ENCODE assay signal across 21 cellular contexts in the genomic region with DNA sequence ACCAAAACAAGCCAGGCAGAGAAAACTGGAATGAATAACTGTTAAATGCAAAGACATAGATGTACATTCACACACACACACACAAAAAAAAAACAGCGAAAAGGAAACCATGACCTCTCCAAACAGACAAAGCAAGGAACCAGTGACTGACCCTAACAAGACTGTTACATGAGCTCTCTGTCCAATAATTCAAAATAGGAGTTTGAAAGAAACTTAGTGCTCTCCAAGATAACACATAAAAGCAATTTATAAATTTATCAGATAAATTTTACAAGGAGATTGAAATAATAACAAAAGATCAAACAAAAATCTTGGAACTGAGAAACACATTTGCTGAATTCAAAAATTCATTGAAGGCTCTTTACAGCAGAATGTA.
"Had no signal": no experiment of that assay in that cellular context is flagged by ENCODE, and none has a peak within 500 bp of the region (broad histone marks: within the 10 kb centered on the region; RNA-seq: fewer than 3 reads in every experiment).

No MANE protein-coding gene starts in this region.

- ATAC-seq: activated CD4-positive, CD25-positive, alpha-beta regulatory T cell treated with anti-CD3 and anti-CD28 coated beads, Interleukin-2, amount 50 U/mL, for 24 hours; activated CD8-positive, alpha-beta T cell treated with anti-CD3 and anti-CD28 coated beads for 36 hours; left colon; mucosa of descending colon had no signal

- H3K4me1 Mint-ChIP-seq: activated CD4-positive, alpha-beta T cell treated with anti-CD3 and anti-CD28 coated beads, Interleukin-2, amount 10 ng/mL, durations not matched to agents 7 days and 5 days; activated naive CD4-positive, alpha-beta T cell treated with anti-CD3 and anti-CD28 coated beads, Interleukin-2, amount 50 U/mL, for 24 hours; central memory CD8-positive, alpha-beta T cell; neural progenitor cell; stimulated activated naive B cell treated with anti-CD40 and anti-IgM and Interleukin-4, amounts not matched to agents 10 μg/mL and 1 μg/mL and 100 μg/mL, for 72 hours had no signal

- H3K9ac ChIP-seq: neural progenitor cell had no signal

- H3K27ac ChIP-seq: adrenal gland, ascending aorta, breast epithelium, colonic mucosa, neural progenitor cell, sigmoid colon had no signal

- H2AFZ ChIP-seq: neural progenitor cell had no signal

- H3K36me3 Mint-ChIP-seq: stimulated activated naive B cell treated with anti-CD40 and anti-IgM and Interleukin-4, amounts not matched to agents 10 μg/mL and 1 μg/mL and 100 μg/mL, for 72 hours had no signal

- H3K4me3 Mint-ChIP-seq: activated CD4-positive, alpha-beta T cell treated with anti-CD3 and anti-CD28 coated beads, Interleukin-2, amount 10 ng/mL, durations not matched to agents 7 days and 5 days; activated CD8-positive, alpha-beta T cell treated with anti-CD3 and anti-CD28 coated beads for 36 hours; activated naive CD4-positive, alpha-beta T cell treated with anti-CD3 and anti-CD28 coated beads, Interleukin-2, amount 50 U/mL, for 24 hours; activated T-helper 1 cell treated with anti-CD3 and anti-CD28 coated beads, Interleukin-12 subunit alpha, Interleukin-12 subunit beta, Interleukin-2, Interleukin-4 antibody, amounts not matched to agents 30 ng/mL and 10 ng/mL and 1 ng/mL, durations not matched to agents 14 hours and 24 hours and 36 hours; central memory CD8-positive, alpha-beta T cell; neural progenitor cell; stimulated activated naive B cell treated with anti-CD40 and anti-IgM and Interleukin-4, amounts not matched to agents 10 μg/mL and 1 μg/mL and 100 μg/mL, for 72 hours had no signal

- H3K27me3 ChIP-seq: adrenal gland, ascending aorta, breast epithelium, colonic mucosa, neural progenitor cell, sigmoid colon had no signal

- H3K4me3 ChIP-seq: adrenal gland, ascending aorta, breast epithelium, colonic mucosa, mucosa of descending colon, neural progenitor cell, sigmoid colon, smooth muscle cell had no signal

- H3K27me3 Mint-ChIP-seq: activated CD4-positive, alpha-beta T cell treated with anti-CD3 and anti-CD28 coated beads, Interleukin-2, amount 10 ng/mL, durations not matched to agents 7 days and 5 days; activated CD8-positive, alpha-beta T cell treated with anti-CD3 and anti-CD28 coated beads for 36 hours; activated naive CD4-positive, alpha-beta T cell treated with anti-CD3 and anti-CD28 coated beads, Interleukin-2, amount 50 U/mL, for 24 hours; central memory CD8-positive, alpha-beta T cell; stimulated activated naive B cell treated with anti-CD40 and anti-IgM and Interleukin-4, amounts not matched to agents 10 μg/mL and 1 μg/mL and 100 μg/mL, for 72 hours had no signal

- H3K4me1 ChIP-seq: adrenal gland, ascending aorta, breast epithelium, colonic mucosa, neural progenitor cell, sigmoid colon had no signal

- H3K4me2 ChIP-seq: neural progenitor cell, smooth muscle cell had no signal

- H3K27ac Mint-ChIP-seq: activated CD4-positive, alpha-beta T cell treated with anti-CD3 and anti-CD28 coated beads, Interleukin-2, amount 10 ng/mL, durations not matched to agents 7 days and 5 days; activated CD8-positive, alpha-beta T cell treated with anti-CD3 and anti-CD28 coated beads for 36 hours; activated naive CD4-positive, alpha-beta T cell treated with anti-CD3 and anti-CD28 coated beads, Interleukin-2, amount 50 U/mL, for 24 hours; activated T-helper 1 cell treated with anti-CD3 and anti-CD28 coated beads, Interleukin-12 subunit alpha, Interleukin-12 subunit beta, Interleukin-2, Interleukin-4 antibody, amounts not matched to agents 30 ng/mL and 10 ng/mL and 1 ng/mL, durations not matched to agents 14 hours and 24 hours and 36 hours; neural progenitor cell; stimulated activated naive B cell treated with anti-CD40 and anti-IgM and Interleukin-4, amounts not matched to agents 10 μg/mL and 1 μg/mL and 100 μg/mL, for 72 hours had no signal

- H3K9me3 ChIP-seq: adrenal gland, ascending aorta, colonic mucosa had no signal

- DNase-seq: activated CD4-positive, alpha-beta T cell treated with anti-CD3 and anti-CD28 coated beads, Interleukin-2, amount 10 ng/mL, durations not matched to agents 7 days and 5 days; activated CD8-positive, alpha-beta T cell treated with anti-CD3 and anti-CD28 coated beads for 36 hours; activated gamma-delta T cell; adrenal gland; colonic mucosa; left colon; mucosa of descending colon; sigmoid colon; stimulated activated CD4-positive, alpha-beta T cell treated with anti-CD3 and anti-CD28 coated beads, Interleukin-15, amount 100 ng/mL, for 24 hours; stimulated activated CD4-positive, alpha-beta T cell treated with anti-CD3 and anti-CD28 coated beads, Interleukin-2, amount 100 ng/mL, for 48 hours; stimulated activated CD8-positive, alpha-beta memory T cell treated with anti-CD3 and anti-CD28 coated beads, Interleukin-4, amount 100 ng/mL, for 48 hours; stimulated activated naive B cell treated with anti-CD40 and anti-IgM and Interleukin-4, amounts not matched to agents 10 μg/mL and 1 μg/mL and 100 μg/mL, for 72 hours; T-helper 2 cell had no signal

- H3K9me3 Mint-ChIP-seq: activated naive CD4-positive, alpha-beta T cell treated with anti-CD3 and anti-CD28 coated beads, Interleukin-2, amount 50 U/mL, for 24 hours had no signal

- H3K36me3 ChIP-seq: adrenal gland, ascending aorta, breast epithelium, colonic mucosa, neural progenitor cell, sigmoid colon had no signal
